In genomic region chr15:62107561-62108110, GRCh38 we compare ENCODE assay signal across 1 cellular context.
TF ChIP-seq lines count a peak whose summit lies in the region.

No MANE protein-coding gene starts in this region.

TF ChIP-seq in A549, 52 proteins besides CTCF, POLR2A, EP300 and RAD21 (continued from another document):
- TF ChIP-seq MAZ (IDR thresholded peaks at IDR 0.05; ENCODE audit: borderline replicate concordance, low read depth, low read length) (no peak), CHD2 (IDR thresholded peaks at IDR 0.05; ENCODE audit: low read length, partially characterized antibody) (no peak), HMGXB4 (CRISPR knock-in tag; IDR thresholded peaks at IDR 0.05; ENCODE audit: borderline replicate concordance) (no peak), MYC (IDR thresholded peaks at IDR 0.05; ENCODE audit: borderline replicate concordance, low read length) (no peak), ATOH8 (CRISPR knock-in tag; IDR thresholded peaks at IDR 0.05; ENCODE audit: low read depth) (no peak), POLR2AphosphoS2 (conservative IDR thresholded peaks at IDR 0.05; ENCODE audit: low read length) (no peak), HOXB5 (CRISPR knock-in tag; IDR thresholded peaks at IDR 0.05) (no peak), EHF (CRISPR knock-in tag; IDR thresholded peaks at IDR 0.05) (no peak), ZNF302 (CRISPR knock-in tag; IDR thresholded peaks at IDR 0.05) (no peak), GATA3 (IDR thresholded peaks at IDR 0.05; ENCODE audit: borderline replicate concordance) (no peak), BHLHE40 (IDR thresholded peaks at IDR 0.05; ENCODE audit: low read depth, low read length) (no peak), FOSL2 (IDR thresholded peaks at IDR 0.05) (no peak), FOSL2 (CRISPR knock-in tag; IDR thresholded peaks at IDR 0.05) (no peak; the same call in 1 of the 2 replicates)
